2 cellular contexts compared by ENCODE assay signal in genomic region chr7:143272871-143273270, GRCh38.
TF ChIP-seq lines count a peak whose summit lies in the region.

No MANE protein-coding gene starts in this region.

TF ChIP-seq in HEK293, 187 proteins besides CTCF, POLR2A, EP300 and RAD21:
- TF ChIP-seq ZNF366 (tag by site-specific recombination; conservative IDR thresholded peaks at IDR 0.05) (0 out of 2 replicates have a peak, but pooled peaks have one; percentile 28), ZNF560 (tag by site-specific recombination; IDR thresholded peaks at IDR 0.05; ENCODE audit: borderline replicate concordance) (no peak)
TF ChIP-seq in HEK293: peak in this region for 1.

TF ChIP-seq in K562, 482 proteins besides CTCF, POLR2A, EP300 and RAD21:
- peak; percentile 90 for TF ChIP-seq PCBP2 (IDR thresholded peaks at IDR 0.05; ENCODE audit: low read depth, low read length, poor library complexity, severe bottlenecking)
- TF ChIP-seq, protein P1, sequence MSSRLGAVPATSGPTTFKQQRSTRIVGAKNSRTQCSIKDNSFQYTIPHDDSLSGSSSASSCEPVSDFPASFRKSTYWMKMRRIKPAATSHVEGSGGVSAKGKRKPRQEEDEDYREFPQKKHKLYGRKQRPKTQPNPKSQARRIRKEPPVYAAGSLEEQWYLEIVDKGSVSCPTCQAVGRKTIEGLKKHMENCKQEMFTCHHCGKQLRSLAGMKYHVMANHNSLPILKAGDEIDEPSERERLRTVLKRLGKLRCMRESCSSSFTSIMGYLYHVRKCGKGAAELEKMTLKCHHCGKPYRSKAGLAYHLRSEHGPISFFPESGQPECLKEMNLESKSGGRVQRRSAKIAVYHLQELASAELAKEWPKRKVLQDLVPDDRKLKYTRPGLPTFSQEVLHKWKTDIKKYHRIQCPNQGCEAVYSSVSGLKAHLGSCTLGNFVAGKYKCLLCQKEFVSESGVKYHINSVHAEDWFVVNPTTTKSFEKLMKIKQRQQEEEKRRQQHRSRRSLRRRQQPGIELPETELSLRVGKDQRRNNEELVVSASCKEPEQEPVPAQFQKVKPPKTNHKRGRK (tag; IDR thresholded peaks at IDR 0.05): peak; percentile 58
- TF ChIP-seq HBP1 (CRISPR knock-in tag; IDR thresholded peaks at IDR 0.05): no peak
- no peak for TF ChIP-seq CREB3L1 (IDR thresholded peaks at IDR 0.05; ENCODE audit: borderline replicate concordance, low read depth)
- no peak for TF ChIP-seq HOXB6 (CRISPR knock-in tag; IDR thresholded peaks at IDR 0.05; ENCODE audit: borderline replicate concordance)
- no peak for TF ChIP-seq SOX6 (IDR thresholded peaks at IDR 0.05)
- no peak for TF ChIP-seq ZNF121 (CRISPR knock-in tag; conservative IDR thresholded peaks at IDR 0.05)
- no peak for TF ChIP-seq POLR3G (IDR thresholded peaks at IDR 0.05; ENCODE audit: extremely low read depth, insufficient read length, insufficient replicate concordance)
- peak; percentile 90 for TF ChIP-seq RBM25 (IDR thresholded peaks at IDR 0.05; ENCODE audit: low read depth, low read length, severe bottlenecking)
- TF ChIP-seq KLF13 (tag; IDR thresholded peaks at IDR 0.05; ENCODE audit: borderline replicate concordance, low read depth): no peak
- peak; percentile 76 for TF ChIP-seq PCBP1 (IDR thresholded peaks at IDR 0.05; ENCODE audit: low read depth, low read length, poor library complexity, severe bottlenecking)
